Comparison of ENCODE assay signal across 12 cellular contexts in genomic region chr2:149050188-149050587, GRCh38. TPM values are rescaled to one million over a fixed set of nuclear protein-coding genes. Genes with fewer than 3 reads are reported as not detected.
DNase-seq lines count a peak whose midpoint lies in the region; ATAC-seq, FAIRE-seq and TF ChIP-seq lines count a peak whose summit lies in the region.
"Had no signal": no experiment of that assay in that cellular context is flagged by ENCODE, and none has a peak within 500 bp of the region (broad histone marks: within the 10 kb centered on the region; RNA-seq: fewer than 3 reads in every experiment).

No MANE protein-coding gene starts in this region.

- no peaks in the 10 kb centered on the region for H3K27me3 Mint-ChIP-seq in MCF 10A (ENCODE audit: insufficient read depth, unreplicated experiment)

- CTCF ChIA-PET in MCF 10A (lab: Yijun Ruan, JAX) = interaction anchor here (2.3 kb wide), 1 partner anchor 32 kb away, joined by 10 read pairs; no protein-coding TSS in a partner anchor

- no peak for TF ChIP-seq POLR2A in lower leg skin (IDR thresholded peaks at IDR 0.05)

- TF ChIP-seq CTCF in keratinocyte (optimal IDR thresholded peaks at IDR 0.05 in 1 of 3, IDR thresholded peaks at IDR 0.05 in 1 of 3, conservative IDR thresholded peaks at IDR 0.05 in 1 of 3; ENCODE audit: extremely low read depth in 1 of 3, insufficient read depth in 2 of 3, low read length in 3 of 3) (no peak), lower leg skin (IDR thresholded peaks at IDR 0.05) (no peak), MCF 10A (IDR thresholded peaks at IDR 0.05; ENCODE audit: unreplicated experiment) (no peak)

- H2AFZ ChIP-seq in keratinocyte (ENCODE audit: control insufficient read depth, low read length) = no peak overlapping the region

- H3K27me3 ChIP-seq in keratinocyte (ENCODE audit: control insufficient read depth, extremely low read depth, insufficient read depth, low read length) = no peaks in the 10 kb centered on the region
- H3K27me3 ChIP-seq: upper lobe of right lung had no signal

- H3K4me3 ChIP-seq in keratinocyte (ENCODE audit: control insufficient read depth in 2 of 3, extremely low read depth in 1 of 3, insufficient read depth in 2 of 3, low read depth in 1 of 3, low read length in 3 of 3) = no peak overlapping the region
- no peak overlapping the region for H3K4me3 ChIP-seq in lower leg skin (ENCODE audit: low read depth, poor library complexity, severe bottlenecking)
- H3K4me3 ChIP-seq: upper lobe of right lung had no signal

- ATAC-seq in GM18508 (IDR thresholded peaks at IDR 0.05; ENCODE audit: insufficient read depth, unreplicated experiment) = peak; percentile 96
- ATAC-seq in GM21529 (IDR thresholded peaks at IDR 0.05; ENCODE audit: unreplicated experiment) = peak; percentile 98
- ATAC-seq in HG03442 (IDR thresholded peaks at IDR 0.05; ENCODE audit: unreplicated experiment) = peak; percentile 96
- ATAC-seq: HCT116, natural killer cell, upper lobe of right lung had no signal

- H3K27ac ChIP-seq in keratinocyte (ENCODE audit: control insufficient read depth, insufficient read depth, low read length) = peak overlapping the region; percentile 77
- H3K27ac ChIP-seq: upper lobe of right lung had no signal

- intact Hi-C loops in lower leg skin (cut with DNase I; ENCODE audit: low total_unique reads) = no loop called here
- intact Hi-C loops in MCF 10A (cut with micrococcal nuclease) = no loop called here

- H3K9ac ChIP-seq in keratinocyte (ENCODE audit: control insufficient read depth, extremely low read depth, insufficient read depth, low read length) = no peak overlapping the region

- dilution Hi-C loops in keratinocyte (cut with MboI; ENCODE audit: extremely low pct_ligation_motif_present, low sequenced_read_pairs) = no loop called here

- WGBS in lower leg skin, 2 donors = 54 to 59% methylated on average over 6 of the region's 6 CpGs

- no peaks in the 10 kb centered on the region for H3K36me3 Mint-ChIP-seq in MCF 10A (ENCODE audit: insufficient read depth, unreplicated experiment)

- POLR2A ChIA-PET in MCF 10A (lab: Yijun Ruan, JAX) = interaction anchor here (0.6 to 1.5 kb wide), 2 partner anchors 25 to 46 kb away, joined by 3 to 6 read pairs; no protein-coding TSS in a partner anchor

- no peak overlapping the region for H3K27ac Mint-ChIP-seq in MCF 10A (ENCODE audit: low read depth, unreplicated experiment)
- H3K27ac Mint-ChIP-seq: natural killer cell had no signal

- H3K79me2 ChIP-seq in keratinocyte (ENCODE audit: control insufficient read depth, insufficient read depth, low read length) = no peaks in the 10 kb centered on the region

- no peak for DNase-seq in keratinocyte (ENCODE audit: low read depth, low spot score)
- no peak for DNase-seq in H4 (ENCODE audit: low spot score)
- DNase-seq in lower leg skin (ENCODE audit: low spot score in 2 of 2) = no peak
- no peak for DNase-seq in MCF 10A (ENCODE audit: unreplicated experiment)
- no peak for DNase-seq in NAMALWA (ENCODE audit: low spot score)
- DNase-seq: natural killer cell, NCI-H1092 treated with DMSO at 0.1 percent for 48 hours, upper lobe of right lung had no signal

- no peaks in the 10 kb centered on the region for H3K9me3 Mint-ChIP-seq in MCF 10A (ENCODE audit: unreplicated experiment)

- no peak overlapping the region for H3K4me2 ChIP-seq in keratinocyte (ENCODE audit: control insufficient read depth, extremely low read depth, insufficient read depth, low read depth, low read length)

- H3K4me3 Mint-ChIP-seq in MCF 10A (ENCODE audit: unreplicated experiment) = no peak overlapping the region
- H3K4me3 Mint-ChIP-seq: natural killer cell had no signal

- H3K9me1 ChIP-seq in keratinocyte (ENCODE audit: control insufficient read depth, extremely low read depth, insufficient read depth, low read length) = no peaks in the 10 kb centered on the region

- H3K4me1 ChIP-seq in keratinocyte (ENCODE audit: control insufficient read depth, extremely low read depth, insufficient read depth, low read length) = peaks cover 20% of the 10 kb centered on the region
- H3K4me1 ChIP-seq: upper lobe of right lung had no signal

- H3K9me3 ChIP-seq in keratinocyte (ENCODE audit: control insufficient read depth, low read depth, low read length) = no peaks in the 10 kb centered on the region

- H3K4me1 Mint-ChIP-seq in MCF 10A (ENCODE audit: insufficient read depth, unreplicated experiment) = peaks cover 14% of the 10 kb centered on the region
- H3K4me1 Mint-ChIP-seq: natural killer cell had no signal

- peak; percentile 58 for FAIRE-seq in keratinocyte (lab: Jason Lieb, UNC)

- no peaks in the 10 kb centered on the region for H4K20me1 ChIP-seq in keratinocyte (ENCODE audit: control insufficient read depth, extremely low read depth, insufficient read depth, low read length)

- no TSS peak for BruUV-seq in MCF 10A (replicated peaks; lab: Mats Ljungman, UMichigan)

- no peaks in the 10 kb centered on the region for H3K36me3 ChIP-seq in keratinocyte (ENCODE audit: control insufficient read depth in 2 of 2, extremely low read depth in 1 of 2, insufficient read depth in 2 of 2, low read length in 2 of 2)
- H3K36me3 ChIP-seq: upper lobe of right lung had no signal

RNA-seq across cellular contexts. Expression of gene LYPD6B, which starts 11.7 kb away (rescaled TPM):
- 17.0 to 30.8 TPM (median 24.7 TPM) in 3 replicates for polyA plus RNA-seq in keratinocyte
- polyA plus RNA-seq in keratinocyte (2011; ENCODE audit: low read depth) = 21.7 TPM
- polyA plus RNA-seq in keratinocyte (2011; cell fraction: cytosol; rRNA removed) = 26.8 and 35.7 TPM in 2 replicates
- 32.3 and 38.3 TPM in 2 replicates for polyA plus RNA-seq in keratinocyte (2011; cell fraction: nucleus; rRNA removed)
- 9.8 and 38.5 TPM in 2 replicates for polyA plus RNA-seq in keratinocyte (2012; ENCODE audit: low replicate concordance)
- 2.8 to 14.0 TPM (median 9.2 TPM) in 3 replicates for polyA minus RNA-seq in keratinocyte
- polyA minus RNA-seq in keratinocyte (2011; cell fraction: cytosol; rRNA and poly(A)+ RNA removed) = 3.3 TPM
- 4.5 and 13.0 TPM in 2 replicates for polyA minus RNA-seq in keratinocyte (2011; cell fraction: nucleus; rRNA and poly(A)+ RNA removed)
- total RNA-seq in H4 (2014; rRNA removed; shearing (Covaris generic)) = 112 and 133 TPM in 2 replicates
- total RNA-seq in lower leg skin (10 to 100 TPM; 70.2 to 96.6 (median 74.2) TPM), MCF 10A (2022) (0.37 TPM in 2 replicates)
- total RNA-seq: natural killer cell had no signal

Comparison
In these comparisons a context has a peak if more than half of its experiments do, and no peak if none do; other contexts are left out.
1. RNA of gene LYPD6B, which starts 11.7 kb away (total RNA-seq): 112 to 133 TPM in H4 and 70.2 to 96.6 TPM in lower leg skin; 0.37 TPM in MCF 10A; every median in the first group is over 10 times any median in the second.
2. Peak in every context shown above with its lines, with median percentiles within 50 percentile points of each other: ATAC-seq.